ENCODE assay signal across 1 cellular context in the genomic region with DNA sequence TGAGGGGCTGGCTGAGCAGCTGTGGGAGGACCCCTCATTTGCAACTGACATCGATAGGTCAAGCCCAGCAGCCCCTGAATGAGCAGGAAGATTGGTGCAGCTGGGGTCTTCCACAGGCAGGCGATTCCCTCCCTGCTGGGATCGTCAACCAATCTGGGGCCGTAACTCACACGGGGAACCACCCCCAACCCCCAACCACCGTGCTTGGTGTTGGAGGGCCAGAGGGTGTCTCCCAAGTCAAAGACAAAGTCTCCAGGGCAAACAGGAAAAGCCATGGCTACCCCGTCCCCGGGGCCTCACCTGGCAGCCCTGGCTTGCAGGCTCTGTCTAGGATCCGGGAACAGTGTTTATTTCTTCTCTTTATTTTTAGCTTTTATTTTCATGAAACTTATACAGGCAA.
TF ChIP-seq lines count a peak whose summit lies in the region.

No MANE protein-coding gene starts in this region.

TF ChIP-seq in H1, 55 proteins besides CTCF, POLR2A, EP300 and RAD21:
- TF ChIP-seq GABPA (IDR thresholded peaks at IDR 0.05; ENCODE audit: borderline replicate concordance, insufficient read depth, low read length) (no peak), E2F6 (IDR thresholded peaks at IDR 0.05) (peak; percentile 54; the same call in 1 of the 2 replicates), RNF2 (IDR thresholded peaks at IDR 0.05; ENCODE audit: borderline replicate concordance, low read depth, low read length, missing control alignments, poor library complexity, severe bottlenecking) (no peak)
